In the genomic region with DNA sequence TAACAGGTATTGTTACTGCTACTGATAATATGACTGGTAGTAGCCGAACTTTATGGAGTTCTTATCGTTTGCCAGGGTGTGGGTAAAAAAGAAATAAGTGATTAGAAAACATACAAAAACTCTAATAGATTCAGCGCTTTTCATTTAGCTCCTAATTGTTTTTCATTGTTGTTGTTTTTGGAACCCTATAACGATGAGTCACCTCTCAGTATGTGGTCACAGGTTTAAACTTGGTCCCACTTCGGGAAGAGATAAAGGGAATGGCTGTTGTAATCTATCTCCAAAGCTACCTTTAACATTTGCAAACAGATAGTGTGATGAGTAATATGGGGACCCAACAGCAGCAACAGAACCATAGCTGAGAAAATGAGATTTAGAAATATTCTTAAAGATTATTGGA, we compare ENCODE assay signal across 21 cellular contexts.
DNase-seq lines count a peak whose midpoint lies in the region; ATAC-seq, FAIRE-seq and TF ChIP-seq lines count a peak whose summit lies in the region.
"Had no signal": no experiment of that assay in that cellular context is flagged by ENCODE, and none has a peak within 500 bp of the region (broad histone marks: within the 10 kb centered on the region; RNA-seq: fewer than 3 reads in every experiment).

No MANE protein-coding gene starts in this region.

- no peak overlapping the region for H3K23ac ChIP-seq in H1 (ENCODE audit: insufficient read length)
- no peak overlapping the region for H3K23ac ChIP-seq in mesendoderm (ENCODE audit: low read length)

- H3K36me3 ChIP-seq in H1 (ENCODE audit: control insufficient read depth in 2 of 4, insufficient read depth in 4 of 4, low read length in 3 of 4): no peaks in the 10 kb centered on the region
- H3K36me3 ChIP-seq in mesendoderm (ENCODE audit: control insufficient read depth, insufficient read depth, low read length): no peaks in the 10 kb centered on the region
- H3K36me3 ChIP-seq in CD8-positive, alpha-beta memory T cell (ENCODE audit: insufficient read depth, low read length): no peaks in the 10 kb centered on the region
- H3K36me3 ChIP-seq: BE2C, ovary, stomach, vagina, WERI-Rb-1 had no signal

- WGBS in H1 (ENCODE audit: extremely low coverage in 1 of 2, insufficient coverage in 1 of 2, insufficient read length in 1 of 2, insufficient replicate concordance in 2 of 2, low coverage in 1 of 2, low lambda C conversion rate in 2 of 2, missing lambda C conversion rate in 1 of 2), 2 experiments: 75% methylated on average over 5 of the region's 5 CpGs; no CpG with 5 or more reads in 1 of the 2 experiments
- WGBS in mesendoderm (ENCODE audit: extremely low coverage, insufficient coverage, low lambda C conversion rate): no CpG with 5 or more reads among the region's 5 CpGs

- H3K36me3 Mint-ChIP-seq in CD8-positive, alpha-beta memory T cell: peaks cover 0 to 2% (median 0%) of the 10 kb centered on the region in 3 donors

- FAIRE-seq in H54 (lab: Jason Lieb, UNC) (peak; percentile 83), H1 (lab: Jason Lieb, UNC) (no peak)
- FAIRE-seq: kidney had no signal

- H2BK5ac ChIP-seq in H1 (ENCODE audit: low read depth, low read length): no peak overlapping the region
- no peak overlapping the region for H2BK5ac ChIP-seq in mesendoderm (ENCODE audit: low read length)

- no peak for DNase-seq in H54 (ENCODE audit: insufficient read length, low spot score)
- DNase-seq in RWPE1 (ENCODE audit: low spot score): peak; percentile 39
- DNase-seq in H1 (ENCODE audit: low read depth in 1 of 2, low spot score in 2 of 2): no peak
- DNase-seq in mesendoderm: peak; percentile 66
- DNase-seq in CD8-positive, alpha-beta memory T cell: no peak
- no peak for DNase-seq in NCI-H526 treated with DMSO at 0.1 percent for 48 hours (lab: John Stamatoyannopoulos, UW)
- no peak for DNase-seq in coronary artery (ENCODE audit: low spot score)
- DNase-seq: activated effector memory CD4-positive, alpha-beta T cell treated with anti-CD3 and anti-CD28 coated beads, Interleukin-2, amount 50 U/mL, for 16 hours; BE2C; glutamatergic neuron; H9; kidney; NCI-H1436 treated with DMSO at 0.1 percent for 48 hours; NCI-H446 treated with DMSO at 0.1 percent for 48 hours; ovary; stomach; WERI-Rb-1 had no signal

- H2BK20ac ChIP-seq in H1 (ENCODE audit: low read length): no peak overlapping the region

- H3K18ac ChIP-seq in H1 (ENCODE audit: extremely low read depth, low read length) (no peak overlapping the region), mesendoderm (ENCODE audit: low read length) (no peak overlapping the region)

- H3K4me1 Mint-ChIP-seq in CD8-positive, alpha-beta memory T cell: peaks cover 3 to 8% (median 6%) of the 10 kb centered on the region in 3 donors

- H3K14ac ChIP-seq in H1 (ENCODE audit: insufficient read length): no peak overlapping the region

- no peak for TF ChIP-seq EP300 in H1 (IDR thresholded peaks at IDR 0.05; ENCODE audit: borderline replicate concordance in 1 of 2, low read depth in 2 of 2, low read length in 2 of 2)

- H3K27ac ChIP-seq in RWPE1 (no peak overlapping the region), H1 (ENCODE audit: low read depth, low read length) (no peak overlapping the region), mesendoderm (ENCODE audit: low read depth, low read length) (no peak overlapping the region), coronary artery (no peak overlapping the region)
- no peak overlapping the region for H3K27ac ChIP-seq in CD8-positive, alpha-beta memory T cell (ENCODE audit: low read depth, low read length)
- H3K27ac ChIP-seq: KMS-11, ovary, stomach, vagina, WERI-Rb-1 had no signal

- H3K4me2 ChIP-seq in H1 (ENCODE audit: insufficient read depth in 1 of 2, low read depth in 2 of 2, low read length in 2 of 2): no peak overlapping the region
- H3K4me2 ChIP-seq in mesendoderm (ENCODE audit: low read length): no peak overlapping the region
- H3K4me2 ChIP-seq: KMS-11 had no signal

- no peak overlapping the region for H3K4me3 Mint-ChIP-seq in CD8-positive, alpha-beta memory T cell
- H3K4me3 Mint-ChIP-seq: brain, H9 had no signal

- H2AK5ac ChIP-seq in H1 (ENCODE audit: low read depth, low read length): no peak overlapping the region
- no peak overlapping the region for H2AK5ac ChIP-seq in mesendoderm (ENCODE audit: low read length)

- no peaks in the 10 kb centered on the region for H3K9me3 ChIP-seq in H1 (ENCODE audit: insufficient read depth in 2 of 2, low read depth in 1 of 2, low read length in 1 of 2)
- H3K9me3 ChIP-seq in CD8-positive, alpha-beta memory T cell (ENCODE audit: low read length): no peaks in the 10 kb centered on the region
- H3K9me3 ChIP-seq: BE2C, ovary, stomach, vagina had no signal

- no peak overlapping the region for H4K8ac ChIP-seq in H1 (ENCODE audit: extremely low read depth, insufficient read depth, low read length)
- H4K8ac ChIP-seq in mesendoderm (ENCODE audit: low read depth, low read length): no peak overlapping the region

- H3K79me1 ChIP-seq in H1 (ENCODE audit: low read depth, low read length) (no peaks in the 10 kb centered on the region), mesendoderm (ENCODE audit: low read length) (no peaks in the 10 kb centered on the region)

- H4K91ac ChIP-seq in H1 (replicated peaks; ENCODE audit: insufficient read length, low read length): no peak overlapping the region

- no peak overlapping the region for H2BK120ac ChIP-seq in H1 (replicated peaks; ENCODE audit: low read depth, low read length)
- no peak overlapping the region for H2BK120ac ChIP-seq in mesendoderm (ENCODE audit: low read depth, low read length)

- H3K4me3 ChIP-seq in H1 (ENCODE audit: extremely low read depth in 1 of 4, insufficient read depth in 2 of 4, low read depth in 3 of 4, low read length in 4 of 4) (no peak overlapping the region), mesendoderm (ENCODE audit: low read length) (no peak overlapping the region), coronary artery (no peak overlapping the region)
- no peak overlapping the region for H3K4me3 ChIP-seq in CD8-positive, alpha-beta memory T cell (ENCODE audit: low read length)
- H3K4me3 ChIP-seq: ovary, stomach, vagina had no signal

- H4K5ac ChIP-seq in H1 (ENCODE audit: insufficient read length, low read depth, low read length) (no peak overlapping the region), mesendoderm (ENCODE audit: low read length) (no peak overlapping the region)

- CTCF ChIA-PET in RWPE1 (lab: Yijun Ruan, JAX): interaction anchor here (0.6 to 0.7 kb wide), 2 partner anchors 9 to 239 kb away, joined by 3 read pairs; no protein-coding TSS in a partner anchor
- CTCF ChIA-PET in H1 (lab: Charles Lee; ENCODE audit: partially characterized antibody): no interaction called here
- CTCF ChIA-PET in CD8-positive, alpha-beta memory T cell (lab: Charles Lee): interaction anchor here (0.7 kb wide), 1 partner anchor 9 kb away, joined by 3 read pairs; no protein-coding TSS in a partner anchor

- no peaks in the 10 kb centered on the region for H3K23me2 ChIP-seq in H1 (ENCODE audit: low read depth, low read length)

- H3K9ac ChIP-seq in H1 (replicated peaks in 1 of 4; ENCODE audit: extremely low read depth in 1 of 4, low read depth in 3 of 4, low read length in 3 of 4) (no peak overlapping the region), mesendoderm (ENCODE audit: low read length) (no peak overlapping the region)
- H3K9ac ChIP-seq: KMS-11 had no signal

- no peak overlapping the region for H3K56ac ChIP-seq in H1 (replicated peaks; ENCODE audit: insufficient read length, low read depth, low read length)
- H3K56ac ChIP-seq in mesendoderm (ENCODE audit: low read length): no peak overlapping the region

- no peaks in the 10 kb centered on the region for H4K20me1 ChIP-seq in H1 (replicated peaks in 1 of 2; ENCODE audit: control insufficient read depth in 1 of 2, insufficient read depth in 2 of 2, low read length in 2 of 2)

- H3K4me1 ChIP-seq in H1 (replicated peaks in 1 of 4; ENCODE audit: control insufficient read depth in 3 of 4, insufficient read depth in 4 of 4, low read length in 3 of 4): peaks cover 0 to 7% (median 1%) of the 10 kb centered on the region in 4 experiments; a peak in 3 of 7 replicates
- H3K4me1 ChIP-seq in mesendoderm (ENCODE audit: control insufficient read depth, low read depth, low read length): peaks cover 2% of the 10 kb centered on the region
- no peaks in the 10 kb centered on the region for H3K4me1 ChIP-seq in CD8-positive, alpha-beta memory T cell (ENCODE audit: insufficient read depth, low read length)
- H3K4me1 ChIP-seq: BE2C had no signal

- no peak for ATAC-seq in HG03457 (IDR thresholded peaks at IDR 0.05; ENCODE audit: unreplicated experiment)

- no peak for TF ChIP-seq CTCF in RWPE1 (conservative IDR thresholded peaks at IDR 0.05; ENCODE audit: low read depth)
- TF ChIP-seq CTCF in H1 (IDR thresholded peaks at IDR 0.05; ENCODE audit: control extremely low read depth in 1 of 3, insufficient read depth in 1 of 3, low read depth in 1 of 3, low read length in 3 of 3): no peak
- TF ChIP-seq CTCF in coronary artery (IDR thresholded peaks at IDR 0.05): no peak

- H2BK12ac ChIP-seq in H1 (ENCODE audit: low read depth, low read length): no peak overlapping the region

- H3K79me2 ChIP-seq in H1 (ENCODE audit: control insufficient read depth in 1 of 2, insufficient read depth in 2 of 2, low read length in 2 of 2) (no peaks in the 10 kb centered on the region), mesendoderm (ENCODE audit: control insufficient read depth, insufficient read depth, low read length) (no peaks in the 10 kb centered on the region)

- H3K27me3 ChIP-seq in H1 (replicated peaks in 1 of 4; ENCODE audit: control insufficient read depth in 3 of 4, extremely low read depth in 1 of 4, insufficient read depth in 3 of 4, low read length in 3 of 4) (no peaks in the 10 kb centered on the region), mesendoderm (ENCODE audit: insufficient read depth, low read length, poor library complexity) (no peaks in the 10 kb centered on the region)
- H3K27me3 ChIP-seq in CD8-positive, alpha-beta memory T cell (ENCODE audit: insufficient read depth, low read length, poor library complexity, severe bottlenecking): no peaks in the 10 kb centered on the region
- H3K27me3 ChIP-seq: BE2C, ovary, stomach, vagina had no signal

- no peak overlapping the region for H3K27ac Mint-ChIP-seq in CD8-positive, alpha-beta memory T cell
- H3K27ac Mint-ChIP-seq: brain had no signal

- H3K4ac ChIP-seq in H1 (replicated peaks; ENCODE audit: insufficient read length, low read depth, low read length) (no peak overlapping the region), mesendoderm (ENCODE audit: low read depth, low read length) (no peak overlapping the region)

- peaks cover 11 to 40% of the 10 kb centered on the region in 2 donors for H3K27me3 Mint-ChIP-seq in CD8-positive, alpha-beta memory T cell
- H3K27me3 Mint-ChIP-seq: brain had no signal

- POLR2A ChIA-PET in RWPE1 (lab: Yijun Ruan, JAX; ENCODE audit: low non-redundant PET) (no interaction called here), H1 (lab: Charles Lee; ENCODE audit: partially characterized antibody) (interaction anchor here (0.6 to 1.5 kb wide), 2 partner anchors 12 to 149 kb away, joined by 3 read pairs; no protein-coding TSS in a partner anchor)
- POLR2A ChIA-PET in CD8-positive, alpha-beta memory T cell (lab: Charles Lee): no interaction called here

- H2AFZ ChIP-seq in H1 (ENCODE audit: low read length): no peak overlapping the region

- peaks cover 0 to 4% (median 1%) of the 10 kb centered on the region in 5 donors for H3K9me3 Mint-ChIP-seq in CD8-positive, alpha-beta memory T cell

- H2BK15ac ChIP-seq in H1 (ENCODE audit: low read length) (no peak overlapping the region), mesendoderm (replicated peaks; ENCODE audit: low read depth) (no peak overlapping the region)

- no peak for TF ChIP-seq RAD21 in H1 (IDR thresholded peaks at IDR 0.05 in 1 of 2, conservative IDR thresholded peaks at IDR 0.05 in 1 of 2; ENCODE audit: low read depth in 2 of 2, low read length in 2 of 2)

- TF ChIP-seq POLR2A in H54 (IDR thresholded peaks at IDR 0.05; ENCODE audit: low read depth, low read length) (no peak), H1 (IDR thresholded peaks at IDR 0.05; ENCODE audit: control extremely low read depth in 1 of 2, low read depth in 2 of 2, low read length in 2 of 2) (no peak)

Comparison
In these comparisons a context has a peak if more than half of its experiments do, and no peak if none do; other contexts are left out.
1. DNase-seq: peak in RWPE1 (single experiment) and mesendoderm (single experiment); none in H54 (single experiment), H1 (0 of 2), CD8-positive, alpha-beta memory T cell (0 of 5), NCI-H526 treated with DMSO at 0.1 percent for 48 hours (single experiment) and coronary artery (single experiment).